9 cellular contexts compared by ENCODE assay signal in the genomic region with DNA sequence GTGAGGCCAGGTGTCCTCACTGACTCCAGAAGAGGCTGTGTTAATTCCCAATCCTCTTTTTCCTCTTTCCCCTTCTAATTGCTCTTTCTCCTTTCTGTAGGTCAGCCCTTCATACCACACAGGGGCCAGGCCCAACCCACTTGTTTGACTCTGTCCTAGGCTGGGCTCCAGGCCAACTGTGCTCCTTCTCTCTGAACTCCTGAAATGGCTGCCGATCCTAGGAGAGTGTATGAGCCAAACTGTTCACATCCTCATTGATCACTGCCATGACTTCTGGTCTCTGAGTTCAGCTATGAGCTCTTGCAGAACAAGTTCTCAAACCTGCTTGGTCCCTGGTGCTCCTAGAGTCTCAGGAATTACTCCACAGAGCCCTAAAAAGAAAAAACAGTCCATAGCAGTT.
DNase-seq lines count a peak whose midpoint lies in the region; ATAC-seq and TF ChIP-seq lines count a peak whose summit lies in the region.
"Had no signal": no experiment of that assay in that cellular context is flagged by ENCODE, and none has a peak within 500 bp of the region (broad histone marks: within the 10 kb centered on the region; RNA-seq: fewer than 3 reads in every experiment).

No MANE protein-coding gene starts in this region.

- TF ChIP-seq CTCF in epithelial cell of proximal tubule (conservative IDR thresholded peaks at IDR 0.05; ENCODE audit: low read depth, low read length) (no peak), neural crest cell (conservative IDR thresholded peaks at IDR 0.05) (no peak), vagina (IDR thresholded peaks at IDR 0.05) (no peak)

- intact Hi-C loops in vagina (cut with DNase I): no loop called here

- H3K9me2 ChIP-seq in Karpas-422 (replicated peaks; ENCODE audit: insufficient read depth, low read length): no peaks in the 10 kb centered on the region

- no peaks in the 10 kb centered on the region for H3K4me1 ChIP-seq in Karpas-422 (ENCODE audit: low read length)
- peaks cover 10% of the 10 kb centered on the region for H3K4me1 ChIP-seq in vagina
- H3K4me1 ChIP-seq: prostate gland had no signal

- no peak overlapping the region for H3K4me3 ChIP-seq in epithelial cell of proximal tubule (ENCODE audit: low read depth, low read length)
- H3K4me3 ChIP-seq in Karpas-422 (ENCODE audit: low read length): no peak overlapping the region
- H3K4me3 ChIP-seq in vagina: no peak overlapping the region
- H3K4me3 ChIP-seq: prostate gland had no signal

- no peaks in the 10 kb centered on the region for H3K27me3 ChIP-seq in Karpas-422 (ENCODE audit: low read length)
- no peaks in the 10 kb centered on the region for H3K27me3 ChIP-seq in vagina

- H3K4me2 ChIP-seq in Karpas-422 (ENCODE audit: low read depth, low read length, poor library complexity, severe bottlenecking): no peak overlapping the region

- H3K36me3 ChIP-seq in Karpas-422 (ENCODE audit: insufficient read depth, low read length): no peaks in the 10 kb centered on the region
- no peaks in the 10 kb centered on the region for H3K36me3 ChIP-seq in vagina
- H3K36me3 ChIP-seq: prostate gland had no signal

- no peak overlapping the region for H3K27ac ChIP-seq in Karpas-422 (ENCODE audit: low read length)
- no peak overlapping the region for H3K27ac ChIP-seq in vagina
- H3K27ac ChIP-seq: prostate gland had no signal

- H2AFZ ChIP-seq in Karpas-422 (ENCODE audit: low read length): no peak overlapping the region

- ATAC-seq in stimulated activated naive B cell treated with anti-CD40 and anti-IgM and Interleukin-4, amounts not matched to agents 10 μg/mL and 1 μg/mL and 100 μg/mL, for 72 hours (replicated peaks): no peak

- H3K4me3 Mint-ChIP-seq in neural crest cell: no peak overlapping the region
- H3K4me3 Mint-ChIP-seq in stimulated activated naive B cell treated with anti-CD40 and anti-IgM and Interleukin-4, amounts not matched to agents 10 μg/mL and 1 μg/mL and 100 μg/mL, for 72 hours: no peak overlapping the region

- TF ChIP-seq POLR2A in vagina (IDR thresholded peaks at IDR 0.05): no peak

- DNase-seq in DMS 273 (lab: John Stamatoyannopoulos, UW; ENCODE audit: unreplicated experiment) (peak; percentile 66), NCI-H774 (lab: John Stamatoyannopoulos, UW) (peak; percentile 18), epithelial cell of proximal tubule (ENCODE audit: low read depth) (peak; percentile 43), neural crest cell (ENCODE audit: low read depth, low spot score) (no peak), Karpas-422 (no peak), vagina (ENCODE audit: extremely low spot score in 2 of 2) (no peak)
- DNase-seq in stimulated activated naive B cell treated with anti-CD40 and anti-IgM and Interleukin-4, amounts not matched to agents 10 μg/mL and 1 μg/mL and 100 μg/mL, for 72 hours: no peak
- no peak for DNase-seq in activated CD8-positive, alpha-beta memory T cell treated with anti-CD3 and anti-CD28 coated beads, Interleukin-2, amount 50 U/mL, for 4 hours

- peaks cover 17% of the 10 kb centered on the region for H3K4me1 Mint-ChIP-seq in neural crest cell
- H3K4me1 Mint-ChIP-seq in stimulated activated naive B cell treated with anti-CD40 and anti-IgM and Interleukin-4, amounts not matched to agents 10 μg/mL and 1 μg/mL and 100 μg/mL, for 72 hours: no peaks in the 10 kb centered on the region

- no peak overlapping the region for H3K9ac ChIP-seq in Karpas-422 (ENCODE audit: low read length)

- H3K27ac Mint-ChIP-seq in neural crest cell (ENCODE audit: unreplicated experiment): peak overlapping the region; percentile 4
- no peak overlapping the region for H3K27ac Mint-ChIP-seq in stimulated activated naive B cell treated with anti-CD40 and anti-IgM and Interleukin-4, amounts not matched to agents 10 μg/mL and 1 μg/mL and 100 μg/mL, for 72 hours

- H3K79me2 ChIP-seq in Karpas-422 (ENCODE audit: low read length): no peaks in the 10 kb centered on the region

- no peaks in the 10 kb centered on the region for H3K27me3 Mint-ChIP-seq in neural crest cell (ENCODE audit: low read depth)
- H3K27me3 Mint-ChIP-seq in stimulated activated naive B cell treated with anti-CD40 and anti-IgM and Interleukin-4, amounts not matched to agents 10 μg/mL and 1 μg/mL and 100 μg/mL, for 72 hours: no peaks in the 10 kb centered on the region

- H3K36me3 Mint-ChIP-seq in neural crest cell (ENCODE audit: low read depth): peaks cover 8% of the 10 kb centered on the region
- H3K36me3 Mint-ChIP-seq in stimulated activated naive B cell treated with anti-CD40 and anti-IgM and Interleukin-4, amounts not matched to agents 10 μg/mL and 1 μg/mL and 100 μg/mL, for 72 hours: peaks cover 13 to 29% of the 10 kb centered on the region in 2 donors

- peaks cover 5% of the 10 kb centered on the region for H3K9me3 Mint-ChIP-seq in neural crest cell
- peaks cover 1 to 4% of the 10 kb centered on the region in 2 donors for H3K9me3 Mint-ChIP-seq in stimulated activated naive B cell treated with anti-CD40 and anti-IgM and Interleukin-4, amounts not matched to agents 10 μg/mL and 1 μg/mL and 100 μg/mL, for 72 hours

- no peaks in the 10 kb centered on the region for H3K9me3 ChIP-seq in Karpas-422 (ENCODE audit: low read length)
- H3K9me3 ChIP-seq in vagina: no peaks in the 10 kb centered on the region
- H3K9me3 ChIP-seq: prostate gland had no signal

- no peaks in the 10 kb centered on the region for H4K20me1 ChIP-seq in Karpas-422 (ENCODE audit: insufficient read depth, low read depth, low read length)

Comparison
In these comparisons a context has a peak if more than half of its experiments do, and no peak if none do; other contexts are left out.
1. DNase-seq: peak in DMS 273 (single experiment), NCI-H774 (single experiment) and epithelial cell of proximal tubule (single experiment); none in neural crest cell (single experiment), stimulated activated naive B cell treated with anti-CD40 and anti-IgM and Interleukin-4, amounts not matched to agents 10 μg/mL and 1 μg/mL and 100 μg/mL, for 72 hours (single experiment), Karpas-422 (single experiment), vagina (0 of 2) and activated CD8-positive, alpha-beta memory T cell treated with anti-CD3 and anti-CD28 coated beads, Interleukin-2, amount 50 U/mL, for 4 hours (single experiment).